ENCODE assay signal across 24 cellular contexts in genomic region chrX:33194289-33194688, GRCh38.
"Had no signal": no experiment of that assay in that cellular context is flagged by ENCODE, and none has a peak within 500 bp of the region (broad histone marks: within the 10 kb centered on the region; RNA-seq: fewer than 3 reads in every experiment).

No MANE protein-coding gene starts in this region.

- H3K4me3 Mint-ChIP-seq: activated CD4-positive, alpha-beta T cell treated with anti-CD3 and anti-CD28 coated beads, Interleukin-2, amount 10 ng/mL, durations not matched to agents 24 days and 14 days; activated CD8-positive, alpha-beta T cell treated with anti-CD3 and anti-CD28 coated beads for 36 hours; activated naive CD4-positive, alpha-beta T cell treated with anti-CD3 and anti-CD28 coated beads, Interleukin-2, amount 50 U/mL, for 24 hours; activated naive CD8-positive, alpha-beta T cell treated with anti-CD3 and anti-CD28 coated beads, Interleukin-2, amount 10 ng/mL, durations not matched to agents 7 days and 5 days; activated T-cell treated with anti-CD3 and anti-CD28 coated beads, Interleukin-2, amount 50 U/mL, for 24 hours had no signal

- H3K27me3 ChIP-seq: adrenal gland, body of pancreas, SJCRH30 had no signal

- H3K9me3 ChIP-seq: adrenal gland, body of pancreas, breast epithelium, SJCRH30 had no signal

- DNase-seq: activated CD4-positive, alpha-beta T cell treated with anti-CD3 and anti-CD28 coated beads, Interleukin-2, amount 10 ng/mL, durations not matched to agents 24 days and 14 days; activated CD4-positive, alpha-beta T cell treated with anti-CD3 and anti-CD28 coated beads, Interleukin-2, amount 50 U/mL, for 4 hours; activated CD8-positive, alpha-beta T cell treated with anti-CD3 and anti-CD28 coated beads for 36 hours; activated gamma-delta T cell; activated naive CD4-positive, alpha-beta T cell treated with Interleukin-2 at 50 U/mL for 16 hours; activated naive CD8-positive, alpha-beta T cell treated with anti-CD3 and anti-CD28 coated beads, Interleukin-2, amount 10 ng/mL, durations not matched to agents 7 days and 5 days; activated T-cell treated with anti-CD3 and anti-CD28 coated beads, Interleukin-2, amount 50 U/mL, for 24 hours; adrenal gland; body of pancreas; Karpas-422; KBM-7; NCI-H1105; NCI-H1417 treated with DMSO at 0.1 percent for 48 hours; NCI-H1694; NCI-H1930; NCI-H2081 treated with DMSO at 0.1 percent for 48 hours; NCI-H446 treated with DMSO at 0.1 percent for 48 hours; NCI-H524 treated with DMSO at 0.1 percent for 48 hours; SHP77; SJCRH30; T1000 had no signal

- H3K4me3 ChIP-seq: body of pancreas, breast epithelium, SJCRH30 had no signal

- H3K27ac Mint-ChIP-seq: activated CD4-positive, alpha-beta T cell treated with anti-CD3 and anti-CD28 coated beads, Interleukin-2, amount 10 ng/mL, durations not matched to agents 24 days and 14 days; activated CD8-positive, alpha-beta T cell treated with anti-CD3 and anti-CD28 coated beads for 36 hours; activated naive CD4-positive, alpha-beta T cell treated with anti-CD3 and anti-CD28 coated beads, Interleukin-2, amount 50 U/mL, for 24 hours; activated naive CD8-positive, alpha-beta T cell treated with anti-CD3 and anti-CD28 coated beads, Interleukin-2, amount 10 ng/mL, durations not matched to agents 7 days and 5 days; activated T-cell treated with anti-CD3 and anti-CD28 coated beads, Interleukin-2, amount 50 U/mL, for 24 hours; activated T-helper 2 cell treated with anti-CD3 and anti-CD28 coated beads, Interferon-gamma antibody, Interleukin-2, Interleukin-4, amounts not matched to agents 10 μg/mL and 5 μg/mL and 100 μg/mL, durations not matched to agents 14 hours and 24 hours and 36 hours had no signal

- H3K27me3 Mint-ChIP-seq: activated CD4-positive, alpha-beta T cell treated with anti-CD3 and anti-CD28 coated beads, Interleukin-2, amount 10 ng/mL, durations not matched to agents 24 days and 14 days; activated CD8-positive, alpha-beta T cell treated with anti-CD3 and anti-CD28 coated beads for 36 hours; activated naive CD4-positive, alpha-beta T cell treated with anti-CD3 and anti-CD28 coated beads, Interleukin-2, amount 50 U/mL, for 24 hours; activated naive CD8-positive, alpha-beta T cell treated with anti-CD3 and anti-CD28 coated beads, Interleukin-2, amount 10 ng/mL, durations not matched to agents 7 days and 5 days had no signal

- H3K9me3 Mint-ChIP-seq: activated CD4-positive, alpha-beta T cell treated with anti-CD3 and anti-CD28 coated beads, Interleukin-2, amount 10 ng/mL, durations not matched to agents 24 days and 14 days; activated naive CD4-positive, alpha-beta T cell treated with anti-CD3 and anti-CD28 coated beads, Interleukin-2, amount 50 U/mL, for 24 hours had no signal

- H3K36me3 ChIP-seq: adrenal gland, breast epithelium, SJCRH30 had no signal

- H3K4me1 Mint-ChIP-seq: activated CD4-positive, alpha-beta T cell treated with anti-CD3 and anti-CD28 coated beads, Interleukin-2, amount 10 ng/mL, durations not matched to agents 24 days and 14 days; activated naive CD4-positive, alpha-beta T cell treated with anti-CD3 and anti-CD28 coated beads, Interleukin-2, amount 50 U/mL, for 24 hours; activated naive CD8-positive, alpha-beta T cell treated with anti-CD3 and anti-CD28 coated beads, Interleukin-2, amount 10 ng/mL, durations not matched to agents 7 days and 5 days had no signal

- H3K4me1 ChIP-seq: adrenal gland, body of pancreas, breast epithelium, SJCRH30 had no signal

- H3K36me3 Mint-ChIP-seq: activated naive CD4-positive, alpha-beta T cell treated with anti-CD3 and anti-CD28 coated beads, Interleukin-2, amount 50 U/mL, for 24 hours; activated naive CD8-positive, alpha-beta T cell treated with anti-CD3 and anti-CD28 coated beads, Interleukin-2, amount 10 ng/mL, durations not matched to agents 7 days and 5 days had no signal

- H3K27ac ChIP-seq: adrenal gland, body of pancreas, breast epithelium, SJCRH30 had no signal
